Comparison of ENCODE assay signal across 23 cellular contexts in the genomic region with DNA sequence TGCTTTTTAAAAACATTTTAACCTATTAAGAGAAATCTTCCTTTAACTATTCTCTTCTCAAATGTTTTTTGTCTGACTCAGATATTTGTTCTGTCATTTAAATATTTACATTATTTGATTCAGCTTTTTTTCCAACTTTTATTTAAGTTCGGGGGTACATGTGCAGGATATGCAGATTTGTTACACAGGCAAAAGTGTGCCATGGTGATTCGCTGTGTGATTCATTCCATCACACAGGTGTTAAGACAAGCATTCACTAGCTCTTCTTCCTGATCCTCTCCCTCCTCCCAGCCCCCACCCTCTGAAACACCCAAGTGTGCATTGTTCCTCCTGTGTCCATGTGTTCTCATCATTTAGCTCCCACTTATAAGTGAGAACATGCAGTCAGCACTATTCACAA. TPM values are rescaled to one million over a fixed set of nuclear protein-coding genes. Genes with fewer than 3 reads are reported as not detected.
DNase-seq lines count a peak whose midpoint lies in the region; ATAC-seq, FAIRE-seq and TF ChIP-seq lines count a peak whose summit lies in the region.
"Had no signal": no experiment of that assay in that cellular context is flagged by ENCODE, and none has a peak within 500 bp of the region (broad histone marks: within the 10 kb centered on the region; RNA-seq: fewer than 3 reads in every experiment).

No MANE protein-coding gene starts in this region.

- intact Hi-C loops in CD4-positive, alpha-beta T cell (cut with DNase I, micrococcal nuclease), result no loop called here
- intact Hi-C loops in left lung (cut with DNase I) (no loop called here), prostate gland (cut with DNase I) (no loop called here)

- TF ChIP-seq POLR2A in prostate gland (IDR thresholded peaks at IDR 0.05), result no peak

- no peak overlapping the region for H2AFZ ChIP-seq in mesenchymal stem cell (ENCODE audit: low read depth, low read length)

- CTCF ChIA-PET in CD4-positive, alpha-beta T cell (lab: Charles Lee), result no interaction called here

- H3K4ac ChIP-seq in mesenchymal stem cell (ENCODE audit: low read depth in 1 of 2, low read length in 2 of 2), result no peak overlapping the region

- no peak overlapping the region for H3K14ac ChIP-seq in mesenchymal stem cell (ENCODE audit: low read length in 2 of 2)

- H2BK12ac ChIP-seq in mesenchymal stem cell (ENCODE audit: low read length in 2 of 2), result no peak overlapping the region

- no peak overlapping the region for H3K18ac ChIP-seq in mesenchymal stem cell (ENCODE audit: low read depth in 1 of 2, low read length in 2 of 2)

- H3K27ac ChIP-seq in CD4-positive, alpha-beta T cell (ENCODE audit: low read depth, low read length), result no peak overlapping the region
- no peak overlapping the region for H3K27ac ChIP-seq in mesenchymal stem cell (ENCODE audit: low read length, poor library complexity, severe bottlenecking)
- peak overlapping the region in 1 of 2 donors; percentile 45 for H3K27ac ChIP-seq in left lung
- no peak overlapping the region for H3K27ac ChIP-seq in prostate gland
- H3K27ac ChIP-seq: colonic mucosa, lower lobe of right lung, SK-N-MC, suprapubic skin had no signal

- peaks cover 4% of the 10 kb centered on the region for H3K9me3 Mint-ChIP-seq in CD4-positive, alpha-beta T cell

- no peak overlapping the region for H4K8ac ChIP-seq in mesenchymal stem cell (ENCODE audit: low read length)

- H3K4me3 Mint-ChIP-seq in CD4-positive, alpha-beta T cell, result no peak overlapping the region
- H3K4me3 Mint-ChIP-seq: effector memory CD8-positive, alpha-beta T cell had no signal

- 90% methylated on average over 2 of the region's 2 CpGs for WGBS in mesenchymal stem cell
- WGBS in prostate gland, result 82% methylated on average over 2 of the region's 2 CpGs

- H3K9ac ChIP-seq in adipocyte (ENCODE audit: low read length) (no peak overlapping the region), mesenchymal stem cell (ENCODE audit: low read length) (peak overlapping the region; percentile 51)

- H2BK5ac ChIP-seq in mesenchymal stem cell (ENCODE audit: low read depth, low read length, poor library complexity, severe bottlenecking), result no peak overlapping the region

- TF ChIP-seq CTCF in CD4-positive, alpha-beta T cell (IDR thresholded peaks at IDR 0.05), result no peak
- TF ChIP-seq CTCF in left lung (IDR thresholded peaks at IDR 0.05) (no peak), prostate gland (IDR thresholded peaks at IDR 0.05) (no peak)

- H3K9me3 ChIP-seq in CD4-positive, alpha-beta T cell (ENCODE audit: control insufficient read depth, low read length), result peaks cover 19% of the 10 kb centered on the region
- H3K9me3 ChIP-seq in adipocyte (ENCODE audit: control insufficient read depth, low read length) (no peaks in the 10 kb centered on the region), mesenchymal stem cell (ENCODE audit: control insufficient read depth, low read length) (peaks cover 17% of the 10 kb centered on the region), left lung (no peaks in the 10 kb centered on the region), prostate gland (no peaks in the 10 kb centered on the region)
- H3K9me3 ChIP-seq: colonic mucosa, lower lobe of right lung had no signal

- no peak overlapping the region for H2BK120ac ChIP-seq in mesenchymal stem cell (ENCODE audit: low read depth, low read length)

- no peak overlapping the region for H3K23ac ChIP-seq in mesenchymal stem cell (ENCODE audit: low read length in 2 of 2)

- no peak overlapping the region for H4K91ac ChIP-seq in mesenchymal stem cell (ENCODE audit: low read length)

- POLR2A ChIA-PET in CD4-positive, alpha-beta T cell (lab: Charles Lee), result no interaction called here

- peaks cover 86% of the 10 kb centered on the region for H3K36me3 Mint-ChIP-seq in CD4-positive, alpha-beta T cell (ENCODE audit: low read depth)

- H3K4me3 ChIP-seq in adipocyte (ENCODE audit: low read length), result peak overlapping the region; percentile 1
- H3K4me3 ChIP-seq in mesenchymal stem cell (ENCODE audit: insufficient read depth in 1 of 2, low read depth in 1 of 2, low read length in 2 of 2), result no peak overlapping the region
- H3K4me3 ChIP-seq in left lung, result no peak overlapping the region
- H3K4me3 ChIP-seq in prostate gland, result no peak overlapping the region
- H3K4me3 ChIP-seq: adrenal gland, colonic mucosa, lower lobe of right lung, SK-N-MC, skin epidermis, suprapubic skin had no signal

- peak; percentile 72 for FAIRE-seq in A204.1 (lab: Jason Lieb, UNC)

- no peaks in the 10 kb centered on the region for H3K27me3 ChIP-seq in CD4-positive, alpha-beta T cell (ENCODE audit: control insufficient read depth, insufficient read depth, low read length)
- no peaks in the 10 kb centered on the region for H3K27me3 ChIP-seq in adipocyte (replicated peaks; ENCODE audit: control insufficient read depth, insufficient read depth, low read length)
- no peaks in the 10 kb centered on the region for H3K27me3 ChIP-seq in mesenchymal stem cell (ENCODE audit: control insufficient read depth in 1 of 2, insufficient read depth in 1 of 2, low read length in 2 of 2)
- no peaks in the 10 kb centered on the region for H3K27me3 ChIP-seq in left lung
- no peaks in the 10 kb centered on the region for H3K27me3 ChIP-seq in prostate gland (replicated peaks; ENCODE audit: insufficient read depth)
- H3K27me3 ChIP-seq: adrenal gland, colonic mucosa, suprapubic skin had no signal

- H3K27ac Mint-ChIP-seq in CD4-positive, alpha-beta T cell, result peak overlapping the region; percentile 75

- H2AK5ac ChIP-seq in mesenchymal stem cell (ENCODE audit: low read length, severe bottlenecking), result no peak overlapping the region

- ATAC-seq in CD4-positive, alpha-beta T cell (ENCODE audit: poor library complexity), result no peak
- ATAC-seq in GM18909 (IDR thresholded peaks at IDR 0.05; ENCODE audit: poor library complexity, unreplicated experiment) (no peak), left lung (no peak)
- ATAC-seq: lower lobe of right lung had no signal

- DNase-seq in CD4-positive, alpha-beta T cell, result no peak
- DNase-seq in adipocyte (ENCODE audit: low read depth) (no peak), mesenchymal stem cell (no peak), left lung (no peak), prostate gland (ENCODE audit: low spot score) (no peak)
- DNase-seq: activated CD8-positive, alpha-beta memory T cell treated with anti-CD3 and anti-CD28 coated beads, Interleukin-2, amount 50 U/mL, for 48 hours; activated effector memory CD4-positive, alpha-beta T cell treated with Interleukin-2 at 50 U/mL for 16 hours; adrenal gland; colonic mucosa; DMS 273 treated with DMSO at 0.1 percent for 48 hours; effector memory CD8-positive, alpha-beta T cell; islet precursor cell; lower lobe of right lung; NCI-H1092 treated with DMSO at 0.1 percent for 48 hours; NCI-H187 treated with DMSO at 0.1 percent for 48 hours; NCI-H526 treated with DMSO at 0.1 percent for 48 hours; nucleus accumbens had no signal

- H3K4me2 ChIP-seq in mesenchymal stem cell (ENCODE audit: low read length, poor library complexity, severe bottlenecking), result no peak overlapping the region

- no peaks in the 10 kb centered on the region for H3K27me3 Mint-ChIP-seq in CD4-positive, alpha-beta T cell
- H3K27me3 Mint-ChIP-seq: effector memory CD8-positive, alpha-beta T cell; IgD-negative memory B cell had no signal

- no peak overlapping the region for H2BK15ac ChIP-seq in mesenchymal stem cell (ENCODE audit: low read depth, poor library complexity, severe bottlenecking)

- H3K36me3 ChIP-seq in adipocyte (ENCODE audit: control insufficient read depth, insufficient read depth, low read length, severe bottlenecking), result peaks cover 14% of the 10 kb centered on the region
- peaks cover 9 to 64% of the 10 kb centered on the region in 2 experiments for H3K36me3 ChIP-seq in mesenchymal stem cell (ENCODE audit: control insufficient read depth in 1 of 2, insufficient read depth in 2 of 2, low read depth in 1 of 2, low read length in 2 of 2)
- H3K36me3 ChIP-seq in left lung, result peaks cover 0 to 12% of the 10 kb centered on the region in 2 donors
- no peaks in the 10 kb centered on the region for H3K36me3 ChIP-seq in prostate gland
- H3K36me3 ChIP-seq: adrenal gland, colonic mucosa, lower lobe of right lung, suprapubic skin had no signal

- H3K4me1 Mint-ChIP-seq in CD4-positive, alpha-beta T cell (ENCODE audit: low read depth), result peaks cover 67% of the 10 kb centered on the region

- H3K4me1 ChIP-seq in adipocyte (ENCODE audit: control insufficient read depth, insufficient read depth, low read length) (peaks cover 30% of the 10 kb centered on the region), mesenchymal stem cell (ENCODE audit: control insufficient read depth, insufficient read depth, low read depth, low read length) (peaks cover 3% of the 10 kb centered on the region), left lung (peaks cover 12 to 63% of the 10 kb centered on the region in 2 donors), prostate gland (replicated peaks) (no peaks in the 10 kb centered on the region)
- H3K4me1 ChIP-seq: colonic mucosa had no signal

- peaks cover 9% of the 10 kb centered on the region for H3K79me1 ChIP-seq in mesenchymal stem cell (replicated peaks; ENCODE audit: low read length, poor library complexity, severe bottlenecking)

RNA-seq across cellular contexts. Expression of gene SP100, which starts 19.4 kb away (rescaled TPM):
- 100 to 1,000 TPM; 242 to 243 TPM for total RNA-seq in CD4-positive, alpha-beta T cell
- 71.1 TPM for polyA plus RNA-seq in mesenchymal stem cell (2013, experiment 1 of 2)
- polyA plus RNA-seq in mesenchymal stem cell (2013, experiment 2 of 2), result 72.9 TPM
- total RNA-seq in left lung, result 100 to 1,000 TPM; 101 to 134 TPM
- total RNA-seq in prostate gland, result 10 to 100 TPM; 51.6 to 69.0 TPM
